Comparison of ENCODE assay signal across 20 cellular contexts in genomic region chr4:20883231-20883630, GRCh38.
DNase-seq lines count a peak whose midpoint lies in the region; TF ChIP-seq lines count a peak whose summit lies in the region.
"Had no signal": no experiment of that assay in that cellular context is flagged by ENCODE, and none has a peak within 500 bp of the region (broad histone marks: within the 10 kb centered on the region; RNA-seq: fewer than 3 reads in every experiment).

No MANE protein-coding gene starts in this region.

- H3K9ac ChIP-seq in neural cell (ENCODE audit: low read length), result no peak overlapping the region
- H3K9ac ChIP-seq: BLaER1 had no signal

- H3K4me1 ChIP-seq in Peyer's patch, result no peaks in the 10 kb centered on the region
- H3K4me1 ChIP-seq: A549, BLaER1 had no signal

- H2AFZ ChIP-seq in neural cell (ENCODE audit: low read depth, low read length), result no peak overlapping the region

- H3K4me2 ChIP-seq in neural cell (ENCODE audit: low read length), result no peak overlapping the region
- H3K4me2 ChIP-seq: A549, BLaER1 had no signal

- no peaks in the 10 kb centered on the region for H3K27me3 Mint-ChIP-seq in Calu3 (ENCODE audit: unreplicated experiment)
- peaks cover 4% of the 10 kb centered on the region; the same call in 1 of the 2 replicates for H3K27me3 Mint-ChIP-seq in HFFc6 (ENCODE audit: insufficient read depth)

- TF ChIP-seq POLR2A in Peyer's patch (IDR thresholded peaks at IDR 0.05), result no peak

- H3K36me3 Mint-ChIP-seq in Calu3 (ENCODE audit: insufficient read depth, unreplicated experiment) (no peaks in the 10 kb centered on the region), HFFc6 (ENCODE audit: low read depth) (no peaks in the 10 kb centered on the region)
- H3K36me3 Mint-ChIP-seq: CD8-positive, alpha-beta T cell had no signal

- H3K4me1 Mint-ChIP-seq in Calu3 (ENCODE audit: low read depth, unreplicated experiment) (peaks cover 18% of the 10 kb centered on the region), HFFc6 (ENCODE audit: low read depth) (peaks cover 5% of the 10 kb centered on the region; the same call in 1 of the 2 replicates)

- H3K36me3 ChIP-seq in neural cell (ENCODE audit: insufficient read depth, low read length), result no peaks in the 10 kb centered on the region
- H3K36me3 ChIP-seq in Peyer's patch, result no peaks in the 10 kb centered on the region
- H3K36me3 ChIP-seq: BLaER1 had no signal

- no peaks in the 10 kb centered on the region for H4K20me1 ChIP-seq in neural cell (ENCODE audit: insufficient read depth)
- H4K20me1 ChIP-seq: BLaER1 had no signal

- H3K27me3 ChIP-seq in neural cell (ENCODE audit: insufficient read depth, low read depth, low read length), result no peaks in the 10 kb centered on the region
- H3K27me3 ChIP-seq in Peyer's patch, result no peaks in the 10 kb centered on the region
- H3K27me3 ChIP-seq: BLaER1 had no signal

- DNase-seq in Calu3, result peak; percentile 23
- peak; percentile 2 for DNase-seq in LoVo (ENCODE audit: low spot score)
- peak; percentile 74 for DNase-seq in glomerular visceral epithelial cell (ENCODE audit: extremely low spot score)
- DNase-seq in CD1c-positive myeloid dendritic cell (ENCODE audit: extremely low spot score), result no peak
- DNase-seq in HFFc6, result no peak
- no peak for DNase-seq in Peyer's patch
- DNase-seq: CD8-positive, alpha-beta T cell; DND-41; H7; NCI-H1436; NCI-H1930; NCI-H226; NCI-H524; NCI-H82; PC-3 had no signal

- H3K4me3 ChIP-seq in neural cell (ENCODE audit: low read length) (no peak overlapping the region), Peyer's patch (no peak overlapping the region)
- H3K4me3 ChIP-seq: A549, BLaER1, K562 had no signal

- no TSS peak for BruUV-seq in Calu3 (replicated peaks; lab: Mats Ljungman, UMichigan)

- no peak for TF ChIP-seq CTCF in Calu3 (IDR thresholded peaks at IDR 0.05; ENCODE audit: unreplicated experiment)
- TF ChIP-seq CTCF in neural cell (IDR thresholded peaks at IDR 0.05; ENCODE audit: poor library complexity, severe bottlenecking), result no peak
- no peak for TF ChIP-seq CTCF in HFFc6 (IDR thresholded peaks at IDR 0.05)
- no peak for TF ChIP-seq CTCF in Peyer's patch (IDR thresholded peaks at IDR 0.05)

- H3K27ac Mint-ChIP-seq in Calu3 (ENCODE audit: unreplicated experiment) (peak overlapping the region; percentile 67), HFFc6 (no peak overlapping the region)
- H3K27ac Mint-ChIP-seq: CD8-positive, alpha-beta T cell had no signal

- TF ChIP-seq EP300 in neural cell (conservative IDR thresholded peaks at IDR 0.05; ENCODE audit: poor library complexity, severe bottlenecking), result peak; percentile 26

- no peaks in the 10 kb centered on the region for H3K9me3 Mint-ChIP-seq in Calu3 (ENCODE audit: low read depth, unreplicated experiment)
- no peaks in the 10 kb centered on the region; the same call in 1 of the 2 replicates for H3K9me3 Mint-ChIP-seq in HFFc6

- no peaks in the 10 kb centered on the region for H3K9me2 ChIP-seq in neural cell (ENCODE audit: insufficient read depth, low read length)

- CTCF ChIA-PET in Calu3 (lab: Charles Lee), result no interaction called here

- no peaks in the 10 kb centered on the region for H3F3A ChIP-seq in neural cell (ENCODE audit: insufficient read depth, low read length, poor library complexity, severe bottlenecking)

- intact Hi-C loops in Calu3 (cut with micrococcal nuclease; ENCODE audit: unreplicated experiment), result no loop called here

- H3K9me3 ChIP-seq in neural cell (ENCODE audit: low read length) (no peaks in the 10 kb centered on the region), Peyer's patch (no peaks in the 10 kb centered on the region)
- H3K9me3 ChIP-seq: A549, BLaER1 had no signal

- H3K4me3 Mint-ChIP-seq in Calu3 (ENCODE audit: low read depth, unreplicated experiment), result peak overlapping the region; percentile 37
- no peak overlapping the region for H3K4me3 Mint-ChIP-seq in HFFc6
- H3K4me3 Mint-ChIP-seq: CD8-positive, alpha-beta T cell had no signal

- no peaks in the 10 kb centered on the region for H3K79me2 ChIP-seq in neural cell (replicated peaks; ENCODE audit: insufficient read depth, low read length)

- no peak overlapping the region for H3K27ac ChIP-seq in neural cell (ENCODE audit: low read length)
- no peak overlapping the region for H3K27ac ChIP-seq in Peyer's patch
- H3K27ac ChIP-seq: A549, BLaER1, HL-60 had no signal

- no peak for TF ChIP-seq RAD21 in neural cell (conservative IDR thresholded peaks at IDR 0.05)

TF ChIP-seq in neural cell, 6 proteins besides CTCF, POLR2A, EP300 and RAD21:
- TF ChIP-seq SMC3 (conservative IDR thresholded peaks at IDR 0.05; ENCODE audit: poor library complexity) (no peak), MXI1 (conservative IDR thresholded peaks at IDR 0.05; ENCODE audit: poor library complexity, severe bottlenecking) (no peak), POLR2AphosphoS5 (IDR thresholded peaks at IDR 0.05) (no peak), EZH2 (IDR thresholded peaks at IDR 0.05; ENCODE audit: borderline replicate concordance, insufficient read depth, low read length, poor library complexity, severe bottlenecking) (no peak), REST (IDR thresholded peaks at IDR 0.05; ENCODE audit: borderline replicate concordance) (no peak), TAF1 (IDR thresholded peaks at IDR 0.05; ENCODE audit: low read depth) (no peak)

Comparison
In these comparisons a context has a peak if more than half of its experiments do, and no peak if none do; other contexts are left out.
1. DNase-seq: peak in Calu3 (single experiment), LoVo (single experiment) and glomerular visceral epithelial cell (single experiment); none in CD1c-positive myeloid dendritic cell (single experiment), HFFc6 (single experiment) and Peyer's patch (0 of 3).